Comparison of ENCODE assay signal across 22 cellular contexts in genomic region chrX:1093586-1094538, GRCh38.
DNase-seq lines count a peak whose midpoint lies in the region; ATAC-seq and TF ChIP-seq lines count a peak whose summit lies in the region.
"Had no signal": no experiment of that assay in that cellular context is flagged by ENCODE, and none has a peak within 500 bp of the region (broad histone marks: within the 10 kb centered on the region; RNA-seq: fewer than 3 reads in every experiment).

No MANE protein-coding gene starts in this region.

- H2BK12ac ChIP-seq in neuronal stem cell (ENCODE audit: low read length) = no peak overlapping the region

- H3K27me3 Mint-ChIP-seq in GM23338 (ENCODE audit: insufficient read depth, low read depth, poor library complexity) = peaks cover 5% of the 10 kb centered on the region
- no peaks in the 10 kb centered on the region for H3K27me3 Mint-ChIP-seq in T-helper 1 cell treated with Interleukin-12 subunit alpha and Interleukin-12 subunit beta and Interleukin-4 antibody, amounts not matched to agents 30 μg/mL and 1 μg/mL, for 36 hours (ENCODE audit: low read depth)
- peaks cover 9% of the 10 kb centered on the region for H3K27me3 Mint-ChIP-seq in activated naive CD8-positive, alpha-beta T cell

- TF ChIP-seq CTCF in GM23338 (conservative IDR thresholded peaks at IDR 0.05; ENCODE audit: low read depth in 2 of 2) = no peak

- no peaks in the 10 kb centered on the region for H4K20me1 ChIP-seq in GM23338 (replicated peaks; ENCODE audit: insufficient read depth)

- H3K4me2 ChIP-seq in GM23338 = no peak overlapping the region
- H3K4me2 ChIP-seq in neuronal stem cell (ENCODE audit: insufficient read depth, low read length, poor library complexity, severe bottlenecking) = no peak overlapping the region

- H3K9me3 ChIP-seq in neuronal stem cell (replicated peaks in 1 of 2; ENCODE audit: control insufficient read depth in 2 of 2, insufficient read depth in 1 of 2, low read depth in 1 of 2, low read length in 2 of 2) = peaks cover 5 to 7% of the 10 kb centered on the region in 2 donors
- H3K9me3 ChIP-seq: MG63 had no signal

- H3K4me3 Mint-ChIP-seq in GM23338 = no peak overlapping the region
- peak overlapping the region; percentile 72 for H3K4me3 Mint-ChIP-seq in T-helper 1 cell treated with Interleukin-12 subunit alpha and Interleukin-12 subunit beta and Interleukin-4 antibody, amounts not matched to agents 30 μg/mL and 1 μg/mL, for 36 hours
- peak overlapping the region; percentile 77 for H3K4me3 Mint-ChIP-seq in activated naive CD8-positive, alpha-beta T cell
- H3K4me3 Mint-ChIP-seq: natural killer cell; stimulated activated naive B cell treated with anti-CD40 and anti-IgM and Interleukin-4, amounts not matched to agents 10 μg/mL and 1 μg/mL and 100 μg/mL, for 72 hours had no signal

- H3K23ac ChIP-seq in neuronal stem cell (ENCODE audit: low read depth, low read length, poor library complexity) = no peak overlapping the region

- peaks cover 59% of the 10 kb centered on the region for H3K36me3 Mint-ChIP-seq in GM23338 (ENCODE audit: low read depth)
- no peaks in the 10 kb centered on the region for H3K36me3 Mint-ChIP-seq in T-helper 1 cell treated with Interleukin-12 subunit alpha and Interleukin-12 subunit beta and Interleukin-4 antibody, amounts not matched to agents 30 μg/mL and 1 μg/mL, for 36 hours (ENCODE audit: low read depth)
- H3K36me3 Mint-ChIP-seq in activated naive CD8-positive, alpha-beta T cell = no peaks in the 10 kb centered on the region
- H3K36me3 Mint-ChIP-seq: CD8-positive, alpha-beta memory T cell; natural killer cell had no signal

- H3K9ac ChIP-seq in neuronal stem cell (ENCODE audit: low read depth, low read length, poor library complexity) = no peak overlapping the region

- H3K4ac ChIP-seq in neuronal stem cell (ENCODE audit: low read length) = no peak overlapping the region

- no peaks in the 10 kb centered on the region for H3K9me2 ChIP-seq in GM23338 (ENCODE audit: insufficient read depth)

- no peaks in the 10 kb centered on the region for H3K36me3 ChIP-seq in GM23338 (ENCODE audit: insufficient read depth)
- no peaks in the 10 kb centered on the region for H3K36me3 ChIP-seq in neuronal stem cell (replicated peaks in 1 of 2; ENCODE audit: control insufficient read depth in 2 of 2, insufficient read depth in 2 of 2, low read length in 2 of 2)
- H3K36me3 ChIP-seq: brain microvascular endothelial cell, MG63, tibial artery had no signal

- DNase-seq in GM23338 (ENCODE audit: low spot score) (no peak), neuronal stem cell (ENCODE audit: low spot score) (no peak)
- DNase-seq: brain microvascular endothelial cell; DMS53; effector memory CD8-positive, alpha-beta T cell; GOT3; left cardiac atrium; mesendoderm; MG63; natural killer cell; NCI-H1436 treated with DMSO at 0.1 percent for 48 hours; NCI-H524 treated with DMSO at 0.1 percent for 48 hours; stimulated activated naive B cell treated with anti-CD40 and anti-IgM and Interleukin-4, amounts not matched to agents 10 μg/mL and 1 μg/mL and 100 μg/mL, for 72 hours; tibial artery had no signal

- H3K79me1 ChIP-seq in neuronal stem cell (ENCODE audit: low read depth, low read length) = peaks cover 1% of the 10 kb centered on the region

- H4K8ac ChIP-seq in neuronal stem cell (ENCODE audit: low read depth, low read length) = no peak overlapping the region

- no peaks in the 10 kb centered on the region for H3K27me3 ChIP-seq in GM23338 (ENCODE audit: insufficient read depth)
- no peaks in the 10 kb centered on the region for H3K27me3 ChIP-seq in neuronal stem cell (ENCODE audit: control insufficient read depth in 3 of 3, insufficient read depth in 3 of 3, low read depth in 1 of 3, low read length in 3 of 3)
- H3K27me3 ChIP-seq: brain microvascular endothelial cell, MG63, tibial artery had no signal

- H3F3A ChIP-seq in GM23338 (replicated peaks; ENCODE audit: low read depth) = no peaks in the 10 kb centered on the region

- H3K27ac ChIP-seq in GM23338 (ENCODE audit: low read depth) (no peak overlapping the region), neuronal stem cell (replicated peaks; ENCODE audit: low read length) (no peak overlapping the region)
- H3K27ac ChIP-seq: brain microvascular endothelial cell, tibial artery had no signal

- H3K4me1 ChIP-seq in GM23338 (ENCODE audit: insufficient read depth) (no peaks in the 10 kb centered on the region), neuronal stem cell (ENCODE audit: control insufficient read depth in 2 of 2, insufficient read depth in 1 of 2, low read depth in 1 of 2, low read length in 2 of 2) (peaks cover 4 to 13% of the 10 kb centered on the region in 2 donors)
- H3K4me1 ChIP-seq: tibial artery had no signal

- no peaks in the 10 kb centered on the region for H3K79me2 ChIP-seq in GM23338 (replicated peaks; ENCODE audit: insufficient read depth)

- H2BK15ac ChIP-seq in neuronal stem cell (ENCODE audit: low read length) = no peak overlapping the region

- H4K91ac ChIP-seq in neuronal stem cell (ENCODE audit: low read depth, low read length, poor library complexity) = no peak overlapping the region

- H2BK5ac ChIP-seq in neuronal stem cell (ENCODE audit: low read length) = no peak overlapping the region

- no peak overlapping the region for H3K27ac Mint-ChIP-seq in GM23338
- peak overlapping the region; percentile 96 for H3K27ac Mint-ChIP-seq in T-helper 1 cell treated with Interleukin-12 subunit alpha and Interleukin-12 subunit beta and Interleukin-4 antibody, amounts not matched to agents 30 μg/mL and 1 μg/mL, for 36 hours
- no peak overlapping the region for H3K27ac Mint-ChIP-seq in activated naive CD8-positive, alpha-beta T cell
- H3K27ac Mint-ChIP-seq: effector memory CD8-positive, alpha-beta T cell; natural killer cell; stimulated activated naive B cell treated with anti-CD40 and anti-IgM and Interleukin-4, amounts not matched to agents 10 μg/mL and 1 μg/mL and 100 μg/mL, for 72 hours had no signal

- no peaks in the 10 kb centered on the region for H3K4me1 Mint-ChIP-seq in GM23338
- peaks cover 14% of the 10 kb centered on the region for H3K4me1 Mint-ChIP-seq in T-helper 1 cell treated with Interleukin-12 subunit alpha and Interleukin-12 subunit beta and Interleukin-4 antibody, amounts not matched to agents 30 μg/mL and 1 μg/mL, for 36 hours (ENCODE audit: low read depth)
- peaks cover 5% of the 10 kb centered on the region for H3K4me1 Mint-ChIP-seq in activated naive CD8-positive, alpha-beta T cell (ENCODE audit: low read depth)
- H3K4me1 Mint-ChIP-seq: natural killer cell; stimulated activated naive B cell treated with anti-CD40 and anti-IgM and Interleukin-4, amounts not matched to agents 10 μg/mL and 1 μg/mL and 100 μg/mL, for 72 hours had no signal

- no peak for ATAC-seq in GM23338
- no peak for ATAC-seq in GM19467 (IDR thresholded peaks at IDR 0.05; ENCODE audit: unreplicated experiment)
- ATAC-seq in HG02623 (IDR thresholded peaks at IDR 0.05; ENCODE audit: unreplicated experiment) = no peak
- no peak for ATAC-seq in GM18511 (IDR thresholded peaks at IDR 0.05; ENCODE audit: unreplicated experiment)
- ATAC-seq: effector memory CD8-positive, alpha-beta T cell; GM12878; left cardiac atrium; Right ventricle myocardium inferior; stimulated activated naive B cell treated with anti-CD40 and anti-IgM and Interleukin-4, amounts not matched to agents 10 μg/mL and 1 μg/mL and 100 μg/mL, for 72 hours had no signal

- peak overlapping the region; percentile 93 for H2AK5ac ChIP-seq in neuronal stem cell (ENCODE audit: low read depth, low read length)

- H3K14ac ChIP-seq in neuronal stem cell (ENCODE audit: low read length) = no peak overlapping the region

- H3K4me3 ChIP-seq in GM23338 = no peak overlapping the region
- no peak overlapping the region for H3K4me3 ChIP-seq in neuronal stem cell (ENCODE audit: low read length in 2 of 2)
- H3K4me3 ChIP-seq: GM12878, MG63, tibial artery had no signal

- H2BK120ac ChIP-seq in neuronal stem cell (ENCODE audit: low read depth, low read length) = no peak overlapping the region

- H2AFZ ChIP-seq in GM23338 = 0 out of 2 replicates have a peak overlapping the region, but pooled peaks have one; percentile 76
- peak overlapping the region; percentile 43 for H2AFZ ChIP-seq in neuronal stem cell (ENCODE audit: low read length)

- H3K9me3 Mint-ChIP-seq in GM23338 = peaks cover 71% of the 10 kb centered on the region
- peaks cover 20% of the 10 kb centered on the region for H3K9me3 Mint-ChIP-seq in T-helper 1 cell treated with Interleukin-12 subunit alpha and Interleukin-12 subunit beta and Interleukin-4 antibody, amounts not matched to agents 30 μg/mL and 1 μg/mL, for 36 hours
- H3K9me3 Mint-ChIP-seq in activated naive CD8-positive, alpha-beta T cell (ENCODE audit: low read depth) = no peaks in the 10 kb centered on the region
- H3K9me3 Mint-ChIP-seq: natural killer cell had no signal

- peak overlapping the region; percentile 8 for H3K18ac ChIP-seq in neuronal stem cell (ENCODE audit: low read length)

- no CpG with 5 or more reads among the region's 28 CpGs for WGBS in neuronal stem cell (ENCODE audit: extremely low coverage in 2 of 2, insufficient read length in 2 of 2, insufficient replicate concordance in 1 of 2), 2 donors
